ENCODE assay signal across 2 cellular contexts in the genomic region with DNA sequence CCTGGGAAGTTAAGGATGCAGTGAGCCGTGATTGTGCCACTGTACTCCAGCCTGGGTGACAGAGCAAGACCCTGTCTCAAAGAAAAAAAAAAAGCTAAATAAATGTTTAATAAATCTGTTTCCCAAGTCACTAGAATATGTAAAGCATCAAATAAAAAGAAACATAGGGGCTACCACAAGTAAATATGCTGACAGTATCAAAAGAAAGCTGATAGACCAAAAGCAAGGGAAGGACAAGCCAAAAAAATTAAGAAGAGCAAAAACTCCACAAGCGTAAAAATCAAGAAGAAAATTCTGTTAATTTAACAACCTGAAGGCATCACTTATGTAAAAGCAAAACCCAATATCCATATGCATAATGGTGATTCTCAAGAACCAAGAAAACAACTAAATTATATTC.
TF ChIP-seq lines count a peak whose summit lies in the region.

No MANE protein-coding gene starts in this region.

TF ChIP-seq in HepG2, 621 proteins besides CTCF, POLR2A, EP300 and RAD21:
- TF ChIP-seq ATAD3A (CRISPR knock-in tag; IDR thresholded peaks at IDR 0.05) (no peak), MAFK (conservative IDR thresholded peaks at IDR 0.05 in 1 of 2, IDR thresholded peaks at IDR 0.05 in 1 of 2; ENCODE audit: low read length in 2 of 2) (peak; percentile 16 to 54; a peak in 2 of 4 replicates), ZNF598 (CRISPR knock-in tag; IDR thresholded peaks at IDR 0.05; ENCODE audit: borderline replicate concordance) (no peak)

TF ChIP-seq in K562, 482 proteins besides CTCF, POLR2A, EP300 and RAD21:
- TF ChIP-seq SIN3A (IDR thresholded peaks at IDR 0.05; ENCODE audit: borderline replicate concordance in 2 of 2, control insufficient read depth in 1 of 2, low read depth in 2 of 2, low read length in 2 of 2): no peak
- TF ChIP-seq ZNF316 (IDR thresholded peaks at IDR 0.05): peak; percentile 59
TF ChIP-seq in K562: peak in this region for 1.
